8 cellular contexts compared by ENCODE assay signal in the genomic region with DNA sequence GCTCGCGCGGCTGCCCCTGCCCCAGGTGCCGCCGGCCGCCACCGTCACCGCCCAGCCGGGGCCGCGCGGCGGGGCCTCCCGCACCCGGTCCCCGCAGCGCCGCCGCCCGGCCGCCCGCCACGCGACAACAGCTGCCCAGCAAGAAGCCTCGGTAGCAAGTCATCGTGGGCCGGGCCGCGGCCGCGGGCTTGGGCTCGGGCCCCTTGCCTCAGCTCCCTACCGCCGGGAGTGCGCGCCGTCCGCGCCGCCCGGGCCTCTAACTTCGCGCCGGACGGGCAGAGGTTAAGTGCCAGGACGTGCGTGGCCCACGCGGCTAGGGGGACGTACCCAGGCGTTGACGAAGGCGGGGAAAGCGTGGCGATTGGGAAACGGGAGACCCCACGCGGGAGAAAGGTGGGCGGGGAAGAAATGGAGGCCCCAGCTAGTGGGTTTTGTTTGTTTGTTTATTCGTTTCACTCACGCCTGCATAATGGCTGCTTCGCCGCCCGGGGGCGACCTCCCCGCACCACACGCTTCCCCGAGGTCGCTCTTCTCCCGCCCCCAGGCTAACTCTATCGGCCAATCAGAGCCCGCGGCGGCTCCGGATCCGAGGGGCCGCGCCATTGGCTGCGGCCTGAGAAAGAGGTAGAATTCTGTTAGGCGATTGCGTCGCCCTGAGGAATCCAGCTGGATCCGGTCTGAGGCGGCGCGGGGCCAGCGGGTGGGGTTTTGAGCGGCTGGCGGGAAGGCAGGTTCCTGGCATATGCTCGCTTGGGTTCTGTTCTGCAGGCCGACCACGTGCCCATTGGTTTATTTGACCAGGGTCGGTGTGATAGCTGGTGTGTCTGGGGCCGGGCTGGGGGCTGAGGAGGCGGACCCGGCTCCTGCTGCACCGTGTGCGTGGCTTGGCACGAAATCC. TPM values are rescaled to one million over a fixed set of nuclear protein-coding genes. Genes with fewer than 3 reads are reported as not detected.
DNase-seq lines count a peak whose midpoint lies in the region; ATAC-seq and TF ChIP-seq lines count a peak whose summit lies in the region.

A gene with protein sequence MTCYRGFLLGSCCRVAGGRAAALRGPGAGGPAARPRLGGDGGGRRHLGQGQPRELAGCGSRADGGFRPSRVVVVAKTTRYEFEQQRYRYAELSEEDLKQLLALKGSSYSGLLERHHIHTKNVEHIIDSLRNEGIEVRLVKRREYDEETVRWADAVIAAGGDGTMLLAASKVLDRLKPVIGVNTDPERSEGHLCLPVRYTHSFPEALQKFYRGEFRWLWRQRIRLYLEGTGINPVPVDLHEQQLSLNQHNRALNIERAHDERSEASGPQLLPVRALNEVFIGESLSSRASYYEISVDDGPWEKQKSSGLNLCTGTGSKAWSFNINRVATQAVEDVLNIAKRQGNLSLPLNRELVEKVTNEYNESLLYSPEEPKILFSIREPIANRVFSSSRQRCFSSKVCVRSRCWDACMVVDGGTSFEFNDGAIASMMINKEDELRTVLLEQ (minus strand): TSS at position 290 of the 898 bp plus-strand sequence. CDS start 127 bp downstream, at position 163.

- intact Hi-C loops in activated CD4-positive, alpha-beta T cell treated with anti-CD3 and anti-CD28 coated beads, Interleukin-2, amount 10 ng/mL, durations not matched to agents 24 days and 14 days (cut with micrococcal nuclease): loop anchor here (1.0 to 5.0 kb wide), 5 partner anchors 91 to 1403 kb away; a partner anchor contains a TSS

- DNase-seq in NCI-H526 treated with DMSO at 0.1 percent for 48 hours (lab: John Stamatoyannopoulos, UW): peak; percentile 96
- peak; percentile 98 for DNase-seq in activated CD4-positive, alpha-beta T cell treated with anti-CD3 and anti-CD28 coated beads, Interleukin-2, amount 10 ng/mL, durations not matched to agents 24 days and 14 days
- DNase-seq in coronary artery (ENCODE audit: low spot score): peak; percentile 99
- peak; percentile 82 to 85 for DNase-seq in stimulated activated CD4-positive, alpha-beta T cell treated with anti-CD3 and anti-CD28 coated beads, Interleukin-1b, Interleukin-23, amount 100 ng/mL, for 4 hours (ENCODE audit: low read depth in 2 of 2)

- no peaks in the 10 kb centered on the region for H3K36me3 Mint-ChIP-seq in activated CD4-positive, alpha-beta T cell treated with anti-CD3 and anti-CD28 coated beads, Interleukin-2, amount 10 ng/mL, durations not matched to agents 24 days and 14 days (ENCODE audit: low read depth)

- no peaks in the 10 kb centered on the region for H3K27me3 ChIP-seq in layer of hippocampus (ENCODE audit: control insufficient read depth, insufficient read depth, low read length)

- H3K27ac Mint-ChIP-seq in activated CD4-positive, alpha-beta T cell treated with anti-CD3 and anti-CD28 coated beads, Interleukin-2, amount 10 ng/mL, durations not matched to agents 24 days and 14 days: peak within 1 kb of the TSS; percentile 94

- peaks cover 7% of the 10 kb centered on the region for H3K27me3 Mint-ChIP-seq in activated CD4-positive, alpha-beta T cell treated with anti-CD3 and anti-CD28 coated beads, Interleukin-2, amount 10 ng/mL, durations not matched to agents 24 days and 14 days

- peak within 1 kb of the TSS; percentile 87 for H3K4me3 Mint-ChIP-seq in activated CD4-positive, alpha-beta T cell treated with anti-CD3 and anti-CD28 coated beads, Interleukin-2, amount 10 ng/mL, durations not matched to agents 24 days and 14 days

- no peaks in the 10 kb centered on the region for H3K9me3 Mint-ChIP-seq in activated CD4-positive, alpha-beta T cell treated with anti-CD3 and anti-CD28 coated beads, Interleukin-2, amount 10 ng/mL, durations not matched to agents 24 days and 14 days

- peaks cover 28% of the 10 kb centered on the region for H3K4me1 Mint-ChIP-seq in activated CD4-positive, alpha-beta T cell treated with anti-CD3 and anti-CD28 coated beads, Interleukin-2, amount 10 ng/mL, durations not matched to agents 24 days and 14 days

- H3K4me3 ChIP-seq in coronary artery: peak within 1 kb of the TSS; percentile 95

- peak within 1 kb of the TSS; percentile 88 for H3K27ac ChIP-seq in C4-2B
- H3K27ac ChIP-seq in coronary artery: peak within 1 kb of the TSS; percentile 98 to 99
- H3K27ac ChIP-seq in layer of hippocampus (ENCODE audit: low read depth, low read length): peak within 1 kb of the TSS; percentile 95

- ATAC-seq in GM19328 (IDR thresholded peaks at IDR 0.05; ENCODE audit: unreplicated experiment): peak; percentile 88
- ATAC-seq in HG03520 (IDR thresholded peaks at IDR 0.05; ENCODE audit: unreplicated experiment): peak; percentile 91

- TF ChIP-seq CTCF in C4-2B (conservative IDR thresholded peaks at IDR 0.05): peak; percentile 90
- TF ChIP-seq CTCF in coronary artery (IDR thresholded peaks at IDR 0.05): peak; percentile 62

RNA-seq across cellular contexts. Expression of the gene that starts here (rescaled TPM):
- total RNA-seq in activated CD4-positive, alpha-beta T cell treated with anti-CD3 and anti-CD28 coated beads, Interleukin-2, amount 10 ng/mL, durations not matched to agents 24 days and 14 days: 23.0 and 25.8 TPM in 2 replicates

Comparison
In these comparisons a context has a peak if more than half of its experiments do, and no peak if none do; other contexts are left out.
1. Peak in every context shown above with its lines: DNase-seq, ATAC-seq, H3K4me3 ChIP-seq and H3K27ac ChIP-seq.